In the genomic region with DNA sequence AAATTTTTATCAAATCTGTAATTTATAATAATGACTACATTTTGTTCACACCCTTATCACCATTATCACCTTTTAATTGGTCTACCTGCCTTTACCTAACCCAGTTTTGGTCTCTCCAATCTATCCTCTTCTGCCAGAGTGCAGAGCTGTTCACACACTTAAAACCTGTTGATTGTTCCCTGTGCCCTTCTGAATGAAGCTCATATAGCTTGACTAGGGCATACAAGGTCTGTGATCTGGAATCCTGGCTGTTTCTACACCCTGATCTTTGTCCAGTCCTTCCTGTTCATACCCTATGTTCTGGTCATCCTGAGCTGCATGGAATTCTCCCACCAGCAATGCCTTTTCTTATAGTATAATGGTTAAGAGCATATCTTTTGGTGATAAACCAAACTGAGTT, we compare ENCODE assay signal across 19 cellular contexts. TPM values are rescaled to one million over a fixed set of nuclear protein-coding genes. Genes with fewer than 3 reads are reported as not detected.
DNase-seq lines count a peak whose midpoint lies in the region; ATAC-seq and TF ChIP-seq lines count a peak whose summit lies in the region.
"Had no signal": no experiment of that assay in that cellular context is flagged by ENCODE, and none has a peak within 500 bp of the region (broad histone marks: within the 10 kb centered on the region; RNA-seq: fewer than 3 reads in every experiment).

No MANE protein-coding gene starts in this region.

- H3K4me3 ChIP-seq in CD4-positive, alpha-beta memory T cell (ENCODE audit: low read length in 2 of 2), result no peak overlapping the region
- H3K4me3 ChIP-seq in left lung, result no peak overlapping the region
- H3K4me3 ChIP-seq: Peyer's patch, upper lobe of right lung had no signal

- POLR2A ChIA-PET in activated CD4-positive, alpha-beta T cell treated with anti-CD3 and anti-CD28 coated beads for 36 hours (lab: Charles Lee), result no interaction called here
- POLR2A ChIA-PET in CD4-positive, alpha-beta memory T cell (lab: Charles Lee; ENCODE audit: partially characterized antibody), result no interaction called here
- POLR2A ChIA-PET in activated CD4-positive, alpha-beta memory T cell treated with anti-CD3 and anti-CD28 coated beads for 36 hours (lab: Charles Lee), result no interaction called here

- H3K27ac ChIP-seq in CD4-positive, alpha-beta memory T cell (ENCODE audit: low read depth, low read length), result no peak overlapping the region
- H3K27ac ChIP-seq in left lung, result no peak overlapping the region
- H3K27ac ChIP-seq: Peyer's patch, upper lobe of right lung had no signal

- CTCF ChIA-PET in activated CD4-positive, alpha-beta T cell treated with anti-CD3 and anti-CD28 coated beads for 36 hours (lab: Charles Lee), result interaction anchor here (1.8 kb wide), 1 partner anchor 28 kb away, joined by 5 read pairs; no protein-coding TSS in a partner anchor
- CTCF ChIA-PET in CD4-positive, alpha-beta memory T cell (lab: Charles Lee; ENCODE audit: partially characterized antibody), result interaction anchor here (1.7 kb wide), 1 partner anchor 61 kb away, joined by 5 read pairs; no protein-coding TSS in a partner anchor
- CTCF ChIA-PET in activated CD4-positive, alpha-beta memory T cell treated with anti-CD3 and anti-CD28 coated beads for 36 hours (lab: Charles Lee), result interaction anchor here (0.6 kb wide), 1 partner anchor 40 kb away, joined by 3 read pairs; no protein-coding TSS in a partner anchor

- no peaks in the 10 kb centered on the region for H3K9me3 Mint-ChIP-seq in activated CD4-positive, alpha-beta T cell treated with anti-CD3 and anti-CD28 coated beads for 36 hours (ENCODE audit: low read depth)
- no peaks in the 10 kb centered on the region for H3K9me3 Mint-ChIP-seq in CD4-positive, alpha-beta memory T cell
- no peaks in the 10 kb centered on the region for H3K9me3 Mint-ChIP-seq in activated CD4-positive, alpha-beta memory T cell treated with anti-CD3 and anti-CD28 coated beads for 36 hours
- H3K9me3 Mint-ChIP-seq: activated CD4-positive, alpha-beta T cell treated with anti-CD3 and anti-CD28 coated beads, Interleukin-2, amount 10 ng/mL, durations not matched to agents 7 days and 5 days; CD14-positive monocyte had no signal

- no peak overlapping the region for H3K4me3 Mint-ChIP-seq in activated CD4-positive, alpha-beta T cell treated with anti-CD3 and anti-CD28 coated beads for 36 hours
- peak overlapping the region in 5 of 8 donors; percentile 2 to 30 (median 12) for H3K4me3 Mint-ChIP-seq in CD4-positive, alpha-beta memory T cell
- H3K4me3 Mint-ChIP-seq in activated CD4-positive, alpha-beta memory T cell treated with anti-CD3 and anti-CD28 coated beads for 36 hours, result no peak overlapping the region
- H3K4me3 Mint-ChIP-seq: activated CD4-positive, alpha-beta T cell treated with anti-CD3 and anti-CD28 coated beads, Interleukin-2, amount 10 ng/mL, durations not matched to agents 7 days and 5 days; CD14-positive monocyte had no signal

- peaks cover 52% of the 10 kb centered on the region for H3K4me1 Mint-ChIP-seq in activated CD4-positive, alpha-beta T cell treated with anti-CD3 and anti-CD28 coated beads for 36 hours
- peaks cover 34 to 54% (median 45%) of the 10 kb centered on the region in 4 donors for H3K4me1 Mint-ChIP-seq in CD4-positive, alpha-beta memory T cell
- H3K4me1 Mint-ChIP-seq in activated CD4-positive, alpha-beta memory T cell treated with anti-CD3 and anti-CD28 coated beads for 36 hours (ENCODE audit: low read depth), result peaks cover 56% of the 10 kb centered on the region

- H3K27ac Mint-ChIP-seq in activated CD4-positive, alpha-beta T cell treated with anti-CD3 and anti-CD28 coated beads for 36 hours, result peak overlapping the region; percentile 14
- peak overlapping the region in 4 of 7 donors; percentile 1 to 83 (median 48) for H3K27ac Mint-ChIP-seq in CD4-positive, alpha-beta memory T cell
- H3K27ac Mint-ChIP-seq in activated CD4-positive, alpha-beta memory T cell treated with anti-CD3 and anti-CD28 coated beads for 36 hours, result peak overlapping the region; percentile 47
- H3K27ac Mint-ChIP-seq: activated CD4-positive, alpha-beta T cell treated with anti-CD3 and anti-CD28 coated beads, Interleukin-2, amount 10 ng/mL, durations not matched to agents 7 days and 5 days had no signal

- no peaks in the 10 kb centered on the region for H3K27me3 ChIP-seq in CD4-positive, alpha-beta memory T cell (ENCODE audit: insufficient read depth, low read length)
- H3K27me3 ChIP-seq in left lung, result no peaks in the 10 kb centered on the region
- H3K27me3 ChIP-seq: Peyer's patch, upper lobe of right lung had no signal

- TF ChIP-seq CTCF in left lung (IDR thresholded peaks at IDR 0.05), result no peak

- intact Hi-C loops in activated CD4-positive, alpha-beta T cell treated with anti-CD3 and anti-CD28 coated beads for 36 hours (cut with DNase I, micrococcal nuclease), result no loop called here
- intact Hi-C loops in CD4-positive, alpha-beta memory T cell (cut with micrococcal nuclease), result no loop called here
- intact Hi-C loops in activated CD4-positive, alpha-beta memory T cell treated with anti-CD3 and anti-CD28 coated beads for 36 hours (cut with micrococcal nuclease), result no loop called here
- intact Hi-C loops in left lung (cut with DNase I), result loop anchor here in 1 of 2 donors (10.0 kb wide), 1 partner anchor 56 kb away; the partner anchor contains the start of gene TAB2

- peaks cover 34% of the 10 kb centered on the region for H3K36me3 Mint-ChIP-seq in activated CD4-positive, alpha-beta T cell treated with anti-CD3 and anti-CD28 coated beads for 36 hours (ENCODE audit: low read depth)
- H3K36me3 Mint-ChIP-seq in CD4-positive, alpha-beta memory T cell, result peaks cover 29 to 37% of the 10 kb centered on the region in 2 donors
- H3K36me3 Mint-ChIP-seq in activated CD4-positive, alpha-beta memory T cell treated with anti-CD3 and anti-CD28 coated beads for 36 hours, result peaks cover 41% of the 10 kb centered on the region

- H3K27me3 Mint-ChIP-seq in activated CD4-positive, alpha-beta T cell treated with anti-CD3 and anti-CD28 coated beads for 36 hours, result no peaks in the 10 kb centered on the region
- no peaks in the 10 kb centered on the region for H3K27me3 Mint-ChIP-seq in CD4-positive, alpha-beta memory T cell
- H3K27me3 Mint-ChIP-seq in activated CD4-positive, alpha-beta memory T cell treated with anti-CD3 and anti-CD28 coated beads for 36 hours, result no peaks in the 10 kb centered on the region
- H3K27me3 Mint-ChIP-seq: activated CD4-positive, alpha-beta T cell treated with anti-CD3 and anti-CD28 coated beads, Interleukin-2, amount 10 ng/mL, durations not matched to agents 7 days and 5 days had no signal

- ATAC-seq in activated CD4-positive, alpha-beta T cell treated with anti-CD3 and anti-CD28 coated beads for 36 hours, result no peak
- peak; percentile 17 for ATAC-seq in left lung
- ATAC-seq: upper lobe of right lung had no signal

- DNase-seq in activated CD4-positive, alpha-beta T cell treated with anti-CD3 and anti-CD28 coated beads for 36 hours, result no peak
- DNase-seq in activated CD4-positive, alpha-beta T cell treated with anti-CD3 and anti-CD28 coated beads for 4 hours, result no peak
- no peak for DNase-seq in CD4-positive, alpha-beta memory T cell
- no peak for DNase-seq in activated CD4-positive, alpha-beta memory T cell treated with anti-CD3 and anti-CD28 coated beads for 36 hours
- DNase-seq in left lung (no peak), MV-4-11 (lab: John Stamatoyannopoulos, UW) (no peak), AG08395 (ENCODE audit: low spot score) (no peak), DMS53 treated with DMSO at 0.1 percent for 48 hours (lab: John Stamatoyannopoulos, UW; ENCODE audit: unreplicated experiment) (no peak)
- DNase-seq: activated CD4-positive, alpha-beta T cell treated with anti-CD3 and anti-CD28 coated beads, Interleukin-2, amount 10 ng/mL, durations not matched to agents 7 days and 5 days; amniotic stem cell; caudate nucleus; KG1; kidney; NCI-H1930; Peyer's patch; SK-N-SH; upper lobe of right lung had no signal

- no peaks in the 10 kb centered on the region for H3K9me3 ChIP-seq in CD4-positive, alpha-beta memory T cell (ENCODE audit: control insufficient read depth in 1 of 2, low read length in 2 of 2)
- H3K9me3 ChIP-seq in left lung, result no peaks in the 10 kb centered on the region
- H3K9me3 ChIP-seq: Peyer's patch, SK-N-SH, upper lobe of right lung had no signal

- peaks cover 11% of the 10 kb centered on the region for H3K36me3 ChIP-seq in CD4-positive, alpha-beta memory T cell (ENCODE audit: insufficient read depth, low read length)
- H3K36me3 ChIP-seq in left lung, result peaks cover 0 to 7% of the 10 kb centered on the region in 2 donors
- H3K36me3 ChIP-seq: upper lobe of right lung had no signal

- H3K4me1 ChIP-seq in CD4-positive, alpha-beta memory T cell (ENCODE audit: insufficient read depth, low read length), result peaks cover 88% of the 10 kb centered on the region
- peaks cover 0 to 24% of the 10 kb centered on the region in 2 donors for H3K4me1 ChIP-seq in left lung
- H3K4me1 ChIP-seq: Peyer's patch had no signal

RNA-seq across cellular contexts. Expression of gene SUMO4, which starts 28.9 kb away (rescaled TPM):
- total RNA-seq in activated CD4-positive, alpha-beta T cell treated with anti-CD3 and anti-CD28 coated beads for 36 hours, result 1 to 10 TPM; 4.7 to 5.3 TPM
- 10 to 100 TPM in 1 of 2 experiments, 1 to 10 TPM in 1; 6.8 to 10.0 TPM for total RNA-seq in CD4-positive, alpha-beta memory T cell
- 1 to 10 TPM in 1 of 2 donors, not detected in 1; 2.2 TPM for polyA plus RNA-seq in CD4-positive, alpha-beta memory T cell
- 1 to 10 TPM; 4.8 to 5.8 TPM for total RNA-seq in activated CD4-positive, alpha-beta memory T cell treated with anti-CD3 and anti-CD28 coated beads for 36 hours
- 1 to 10 TPM; 2.1 to 2.7 TPM for total RNA-seq in left lung
- polyA plus RNA-seq: neural cell, SK-N-SH had no signal

RNA-seq across cellular contexts. Expression of gene TAB2, which starts 53.6 kb away (rescaled TPM):
- total RNA-seq in activated CD4-positive, alpha-beta T cell treated with anti-CD3 and anti-CD28 coated beads for 36 hours, result 10 to 100 TPM; 65.8 to 94.1 TPM
- total RNA-seq in CD4-positive, alpha-beta memory T cell, result 100 to 1,000 TPM; 108 to 116 TPM
- polyA plus RNA-seq in CD4-positive, alpha-beta memory T cell, result 10 to 100 TPM; 27.0 to 28.9 TPM
- 10 to 100 TPM; 92.0 to 92.9 TPM for total RNA-seq in activated CD4-positive, alpha-beta memory T cell treated with anti-CD3 and anti-CD28 coated beads for 36 hours
- total RNA-seq in left lung, result 10 to 100 TPM; 49.3 to 51.2 TPM

Comparison
In these comparisons a context has a peak if more than half of its experiments do, and no peak if none do; other contexts are left out.
1. H3K4me3 Mint-ChIP-seq: peak in CD4-positive, alpha-beta memory T cell (5 of 8); none in activated CD4-positive, alpha-beta T cell treated with anti-CD3 and anti-CD28 coated beads for 36 hours (single experiment) and activated CD4-positive, alpha-beta memory T cell treated with anti-CD3 and anti-CD28 coated beads for 36 hours (single experiment).
2. Peak in every context shown above with its lines, with median percentiles within 50 percentile points of each other: H3K27ac Mint-ChIP-seq.